ENCODE assay signal across 19 cellular contexts in the genomic region with DNA sequence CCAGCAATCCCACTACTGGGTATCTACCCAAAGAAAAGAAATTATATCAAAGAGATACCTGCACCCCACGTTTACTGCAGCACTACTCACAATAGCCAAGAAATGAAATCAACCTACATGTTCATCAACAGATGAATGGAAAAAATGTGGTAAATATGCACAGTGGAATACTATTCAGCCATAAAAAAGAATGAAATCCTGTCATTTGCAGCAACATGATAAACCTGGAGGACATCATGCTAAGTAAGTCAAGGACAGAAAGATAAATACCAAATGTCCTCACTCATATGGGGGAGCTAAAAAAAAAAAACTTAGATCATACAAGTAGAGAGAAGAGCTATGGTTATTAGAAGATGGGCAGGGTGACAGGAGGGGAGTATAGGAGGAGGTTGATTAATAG.
"Had no signal": no experiment of that assay in that cellular context is flagged by ENCODE, and none has a peak within 500 bp of the region (broad histone marks: within the 10 kb centered on the region; RNA-seq: fewer than 3 reads in every experiment).

No MANE protein-coding gene starts in this region.

- H3K27me3 Mint-ChIP-seq: dendritic cell treated with granulocyte-macrophage colony-stimulating factor and Interleukin-4, amounts not matched to agents 40 ng/mL and 50 ng/mL, for 4 days; effector memory CD8-positive, alpha-beta T cell; naive B cell; naive thymus-derived CD8-positive, alpha-beta T cell had no signal

- H3K9me3 Mint-ChIP-seq: dendritic cell treated with granulocyte-macrophage colony-stimulating factor and Interleukin-4, amounts not matched to agents 40 ng/mL and 50 ng/mL, for 4 days; effector memory CD8-positive, alpha-beta T cell; endodermal cell; mesothelial cell of epicardium; naive B cell; naive thymus-derived CD8-positive, alpha-beta T cell had no signal

- ATAC-seq: effector memory CD8-positive, alpha-beta T cell; foreskin keratinocyte; gastroesophageal sphincter; heart left ventricle; left cardiac atrium; left ventricle myocardium superior; lower lobe of right lung; mucosa of descending colon; naive thymus-derived CD8-positive, alpha-beta T cell had no signal

- H3K27ac ChIP-seq: esophagus muscularis mucosa, foreskin keratinocyte, gastroesophageal sphincter, heart left ventricle, left lung, lower lobe of right lung had no signal

- H3K4me3 ChIP-seq: esophagus muscularis mucosa, gastroesophageal sphincter, heart left ventricle, left lung, lower lobe of right lung, mucosa of descending colon had no signal

- DNase-seq: cortex of kidney; effector CD8-positive, alpha-beta T cell; effector memory CD8-positive, alpha-beta T cell; endodermal cell; foreskin keratinocyte; heart left ventricle; hippocampal formation; left cardiac atrium; left lung; left ventricle myocardium superior; lower lobe of right lung; mesenchymal stem cell; mucosa of descending colon; naive B cell; naive thymus-derived CD8-positive, alpha-beta T cell had no signal

- H3K4me1 Mint-ChIP-seq: endodermal cell, mesothelial cell of epicardium had no signal

- H3K4me3 Mint-ChIP-seq: dendritic cell treated with granulocyte-macrophage colony-stimulating factor and Interleukin-4, amounts not matched to agents 40 ng/mL and 50 ng/mL, for 4 days; effector memory CD8-positive, alpha-beta T cell; endodermal cell; mesothelial cell of epicardium; naive thymus-derived CD8-positive, alpha-beta T cell had no signal

- H3K9me3 ChIP-seq: esophagus muscularis mucosa, gastroesophageal sphincter, heart left ventricle, left lung, lower lobe of right lung, mucosa of descending colon had no signal

- H3K27ac Mint-ChIP-seq: dendritic cell treated with granulocyte-macrophage colony-stimulating factor and Interleukin-4, amounts not matched to agents 40 ng/mL and 50 ng/mL, for 4 days; endodermal cell; mesothelial cell of epicardium; naive B cell had no signal

- H3K4me1 ChIP-seq: foreskin keratinocyte, heart left ventricle had no signal
